In the genomic region with DNA sequence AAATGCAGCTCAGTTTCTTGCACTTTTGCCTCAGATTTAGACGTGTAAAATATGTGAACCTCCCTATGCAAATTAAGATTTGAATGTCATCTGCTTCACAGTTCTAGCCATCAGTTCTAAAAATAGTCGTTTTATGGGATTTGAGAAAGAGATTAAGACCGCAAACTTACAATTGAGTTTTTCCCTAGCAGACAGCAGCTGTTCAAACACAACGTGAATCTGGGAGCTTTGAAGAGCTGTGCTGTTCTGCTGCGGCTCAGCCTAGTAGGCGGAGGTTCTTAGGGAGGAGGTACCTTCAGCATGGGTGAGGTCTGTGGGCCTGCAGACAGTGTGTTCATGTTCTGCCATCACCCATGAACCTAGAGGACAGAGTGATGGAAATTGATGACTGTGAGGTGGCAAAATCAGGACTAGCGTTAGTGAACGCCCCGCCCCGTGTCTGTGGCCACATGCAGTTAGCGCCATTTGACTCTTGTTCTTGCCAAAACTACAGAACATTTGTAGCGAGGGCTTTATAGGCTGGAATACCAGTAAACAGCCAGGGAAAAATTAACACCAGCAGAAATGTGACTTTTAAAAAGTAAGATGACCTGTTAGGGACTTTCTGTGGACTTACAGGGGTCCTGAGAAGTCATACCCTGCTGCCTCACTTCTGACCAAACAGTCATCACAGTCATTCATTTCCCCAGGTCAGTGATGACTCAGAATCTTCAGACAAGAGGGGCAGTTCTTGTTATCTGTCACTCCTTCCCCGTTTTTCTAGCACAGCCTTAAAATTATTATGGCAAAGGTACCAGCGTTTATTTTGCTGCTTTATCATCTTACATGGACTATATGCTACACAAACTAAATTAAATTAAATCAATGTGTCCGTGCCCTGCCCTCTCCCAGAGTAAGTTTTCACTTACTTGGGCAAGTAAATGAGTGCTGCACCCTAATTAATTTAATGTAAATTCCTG, we compare ENCODE assay signal across 8 cellular contexts.
DNase-seq lines count a peak whose midpoint lies in the region; ATAC-seq, FAIRE-seq and TF ChIP-seq lines count a peak whose summit lies in the region.

No MANE protein-coding gene starts in this region.

- WGBS in small intestine, 3 donors = 36 to 58% (median 44%) methylated on average over 15 of the region's 15 CpGs

- H3K27ac ChIP-seq in small intestine (ENCODE audit: low read depth in 1 of 2, low read length in 1 of 2) = no peak overlapping the region

- no peaks in the 10 kb centered on the region for H3K4me1 ChIP-seq in small intestine (ENCODE audit: control insufficient read depth in 2 of 2, insufficient read depth in 1 of 2, low read depth in 1 of 2, low read length in 1 of 2)

- ATAC-seq in GM19351 (IDR thresholded peaks at IDR 0.05; ENCODE audit: unreplicated experiment) (peak; percentile 80), HG03139 (IDR thresholded peaks at IDR 0.05; ENCODE audit: unreplicated experiment) (peak; percentile 78)

- FAIRE-seq in D721Med (lab: Jason Lieb, UNC) (peak; percentile 60), small intestine (lab: Jason Lieb, UNC) (no peak)

- no peak for TF ChIP-seq CTCF in D721Med (IDR thresholded peaks at IDR 0.05; ENCODE audit: insufficient read depth, missing control alignments)

- peaks cover 4 to 6% of the 10 kb centered on the region in 2 donors for H3K36me3 ChIP-seq in small intestine (ENCODE audit: control insufficient read depth in 2 of 2, insufficient read depth in 2 of 2, low read length in 2 of 2)

- DNase-seq in D721Med (ENCODE audit: insufficient read length, low spot score) (peak; percentile 65), NCI-H345 treated with DMSO at 0.1 percent for 48 hours (lab: John Stamatoyannopoulos, UW; ENCODE audit: unreplicated experiment) (peak; percentile 96), dermis blood vessel endothelial cell (peak; percentile 44), small intestine (peak; percentile 39)
- no peak for DNase-seq in activated effector memory CD4-positive, alpha-beta T cell treated with Interleukin-2 at 50 U/mL for 16 hours
- no peak for DNase-seq in activated T-cell treated with anti-CD3 and anti-CD28 coated beads, Interleukin-2, amount 50 U/mL, for 1 hour

- no peaks in the 10 kb centered on the region for H3K27me3 ChIP-seq in small intestine (ENCODE audit: control insufficient read depth in 2 of 2, insufficient read depth in 2 of 2, low read length in 2 of 2)

- H3K9me3 ChIP-seq in small intestine (ENCODE audit: control insufficient read depth, low read depth) = no peaks in the 10 kb centered on the region

- H3K4me3 ChIP-seq in small intestine (ENCODE audit: low read depth in 1 of 2, low read length in 2 of 2) = no peak overlapping the region

Comparison
In these comparisons a context has a peak if more than half of its experiments do, and no peak if none do; other contexts are left out.
1. DNase-seq: peak in D721Med (single experiment), NCI-H345 treated with DMSO at 0.1 percent for 48 hours (single experiment), dermis blood vessel endothelial cell (single experiment) and small intestine (single experiment); none in activated effector memory CD4-positive, alpha-beta T cell treated with Interleukin-2 at 50 U/mL for 16 hours (single experiment) and activated T-cell treated with anti-CD3 and anti-CD28 coated beads, Interleukin-2, amount 50 U/mL, for 1 hour (single experiment).